1 cellular context compared by ENCODE assay signal in the genomic region with DNA sequence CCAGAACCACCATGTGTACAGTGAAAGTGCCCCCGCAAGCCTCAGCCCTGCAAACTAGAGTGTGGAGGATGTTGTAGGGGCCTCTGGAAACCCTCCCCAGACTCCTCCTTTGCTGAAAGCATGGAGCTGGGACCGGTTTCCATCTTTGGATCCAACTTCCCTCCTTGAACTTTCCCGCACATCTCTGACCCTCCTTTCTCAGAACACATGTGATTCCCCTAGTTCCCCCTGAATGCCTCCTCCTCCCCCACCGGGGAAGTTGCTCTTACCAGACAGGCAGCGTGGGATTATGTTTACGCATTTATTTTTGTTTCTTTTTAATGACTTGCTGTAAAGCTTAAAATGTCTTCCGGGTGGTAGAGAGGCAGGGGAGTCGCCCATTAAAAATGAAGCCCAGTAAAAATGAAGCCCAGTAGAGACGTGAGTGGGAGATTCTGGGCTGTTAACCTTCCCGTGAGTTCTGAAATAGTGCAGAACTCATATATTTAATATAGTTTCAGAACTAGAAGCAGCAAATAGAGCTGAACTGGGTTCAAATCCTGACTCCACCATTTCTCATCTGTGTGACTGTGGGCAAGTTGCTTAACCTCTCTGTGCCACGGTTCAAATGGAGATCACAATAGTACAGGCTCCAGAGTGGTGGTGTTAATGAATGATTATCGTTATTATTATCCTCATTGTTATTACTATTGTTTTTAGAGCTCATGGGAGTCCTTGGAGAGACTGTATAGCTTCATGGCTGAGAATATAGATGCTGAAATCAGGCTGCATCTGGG.
TF ChIP-seq lines count a peak whose summit lies in the region.

No MANE protein-coding gene starts in this region.

TF ChIP-seq in HepG2, 621 proteins besides CTCF, POLR2A, EP300 and RAD21 (continued from another document):
- TF ChIP-seq ZXDC (CRISPR knock-in tag; IDR thresholded peaks at IDR 0.05) (no peak), MZF1 (CRISPR knock-in tag; IDR thresholded peaks at IDR 0.05; ENCODE audit: borderline replicate concordance) (no peak), NFAT5 (CRISPR knock-in tag; IDR thresholded peaks at IDR 0.05) (no peak)
- TF ChIP-seq, protein P1, sequence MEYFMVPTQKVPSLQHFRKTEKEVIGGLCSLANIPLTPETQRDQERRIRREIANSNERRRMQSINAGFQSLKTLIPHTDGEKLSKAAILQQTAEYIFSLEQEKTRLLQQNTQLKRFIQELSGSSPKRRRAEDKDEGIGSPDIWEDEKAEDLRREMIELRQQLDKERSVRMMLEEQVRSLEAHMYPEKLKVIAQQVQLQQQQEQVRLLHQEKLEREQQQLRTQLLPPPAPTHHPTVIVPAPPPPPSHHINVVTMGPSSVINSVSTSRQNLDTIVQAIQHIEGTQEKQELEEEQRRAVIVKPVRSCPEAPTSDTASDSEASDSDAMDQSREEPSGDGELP (IDR thresholded peaks at IDR 0.05; ENCODE audit: borderline replicate concordance, low read depth) = no peak
